Comparison of ENCODE assay signal across 8 cellular contexts in the genomic region with DNA sequence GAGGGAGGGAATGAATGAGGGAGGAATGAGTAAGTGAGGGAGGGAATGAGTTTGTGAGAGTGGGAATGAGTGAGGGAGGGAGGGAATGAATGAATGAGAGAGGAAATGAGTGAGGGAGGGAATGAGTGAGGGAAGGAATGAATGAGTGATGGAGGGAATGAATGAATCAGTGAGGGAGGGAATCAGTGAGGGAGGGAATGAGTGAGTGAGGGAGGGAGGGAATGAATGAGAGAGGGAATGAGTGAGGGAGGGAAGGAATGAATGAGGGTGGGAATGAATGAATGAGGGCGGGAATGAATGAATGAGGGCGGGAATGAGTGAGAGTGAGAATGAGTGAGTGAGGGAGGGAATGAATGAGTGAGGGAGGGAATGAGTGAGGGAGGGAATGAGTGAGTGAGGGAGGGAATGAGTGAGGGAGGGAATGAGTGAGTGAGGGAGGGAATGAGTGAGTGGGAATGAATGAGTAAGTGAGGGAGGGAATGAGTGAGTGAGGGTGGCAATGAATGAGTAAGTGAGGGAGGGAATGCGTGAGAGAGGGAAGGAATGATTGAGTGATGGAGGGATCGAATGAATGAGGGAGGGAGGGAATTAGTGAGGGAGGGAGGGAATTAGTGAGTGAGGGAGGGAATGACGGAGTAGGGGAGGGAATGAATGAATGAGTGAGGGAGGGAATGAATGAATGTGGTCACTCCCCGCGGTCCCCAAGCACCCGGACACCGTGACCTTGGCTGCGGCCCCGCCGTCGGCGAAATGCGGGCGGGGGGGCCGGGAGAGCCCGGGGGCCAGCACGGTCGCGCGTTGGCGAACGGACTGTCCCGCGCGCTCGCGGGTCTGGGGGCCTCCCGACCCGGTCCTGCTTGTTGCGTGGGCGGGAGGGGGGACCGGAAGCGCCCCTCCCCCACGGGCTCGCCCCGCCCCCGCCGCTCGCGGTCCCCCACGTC. TPM values are rescaled to one million over a fixed set of nuclear protein-coding genes. Genes with fewer than 3 reads are reported as not detected.
DNase-seq lines count a peak whose midpoint lies in the region; ATAC-seq and TF ChIP-seq lines count a peak whose summit lies in the region.

No MANE protein-coding gene starts in this region.

- H3K27ac ChIP-seq in HL-60 (replicated peaks) (peak overlapping the region; percentile 100), hepatocyte (peak overlapping the region; percentile 99)

- POLR2A ChIA-PET in activated B cell treated with CpG ODN at 0.5 μM for 24 hours (lab: Charles Lee): interaction anchor here (0.6 to 3.0 kb wide), 16 partner anchors 8 to 656 kb away, joined by 3 to 26 read pairs (median 4); partner anchors contain the start of genes NUBP2, RPS2, SPSB3 and UQCC4

- no CpG with 5 or more reads among the region's 43 CpGs for WGBS in hepatocyte (ENCODE audit: low lambda C conversion rate, missing lambda C conversion rate)

- ATAC-seq in GM18505 (IDR thresholded peaks at IDR 0.05; ENCODE audit: unreplicated experiment): no peak
- no peak for ATAC-seq in activated B cell treated with CpG ODN at 0.5 μM for 24 hours (ENCODE audit: low read depth)
- ATAC-seq in stimulated activated memory B cell treated with anti-CD40 and anti-IgM and Interleukin-4, amounts not matched to agents 10 μg/mL and 1 μg/mL and 100 μg/mL, for 72 hours: peak; percentile 31

- no peaks in the 10 kb centered on the region for H3K9me2 ChIP-seq in hepatocyte (replicated peaks; ENCODE audit: insufficient read depth)

- CTCF ChIA-PET in activated B cell treated with CpG ODN at 0.5 μM for 24 hours (lab: Charles Lee): no interaction called here

- peak overlapping the region; percentile 45 for H3K4me3 ChIP-seq in HL-60 (replicated peaks; ENCODE audit: insufficient read depth, low read length)
- H3K4me3 ChIP-seq in hepatocyte: peak overlapping the region; percentile 25

- H3K4me1 ChIP-seq in hepatocyte (ENCODE audit: insufficient read depth): peaks cover 15% of the 10 kb centered on the region

- H3K4me1 Mint-ChIP-seq in activated B cell treated with CpG ODN at 0.5 μM for 24 hours: peaks cover 70% of the 10 kb centered on the region
- peaks cover 77% of the 10 kb centered on the region for H3K4me1 Mint-ChIP-seq in stimulated activated memory B cell treated with anti-CD40 and anti-IgM and Interleukin-4, amounts not matched to agents 10 μg/mL and 1 μg/mL and 100 μg/mL, for 72 hours

- DNase-seq in A172 (ENCODE audit: low spot score): peak; percentile 87
- peak in 1 of 2 experiments; percentile 79 for DNase-seq in HL-60 (ENCODE audit: low read depth in 1 of 2, low spot score in 1 of 2)
- no peak for DNase-seq in activated B cell treated with CpG ODN at 0.5 μM for 24 hours
- no peak for DNase-seq in hepatocyte (ENCODE audit: low spot score)
- DNase-seq in anterior cingulate cortex (lab: John Stamatoyannopoulos, UW): no peak
- DNase-seq in mucosa of gallbladder (ENCODE audit: low spot score): no peak

- peaks cover 35% of the 10 kb centered on the region for H4K20me1 ChIP-seq in hepatocyte (ENCODE audit: insufficient read depth, poor library complexity, severe bottlenecking)

- H3K4me2 ChIP-seq in hepatocyte: peak overlapping the region; percentile 74

- TF ChIP-seq CTCF in HL-60 (IDR thresholded peaks at IDR 0.05; ENCODE audit: insufficient read depth, low read length) (no peak), activated B cell treated with CpG ODN at 0.5 μM for 24 hours (IDR thresholded peaks at IDR 0.05) (no peak), hepatocyte (IDR thresholded peaks at IDR 0.05; ENCODE audit: poor library complexity) (no peak)

- peaks cover 21% of the 10 kb centered on the region for H3K36me3 Mint-ChIP-seq in activated B cell treated with CpG ODN at 0.5 μM for 24 hours (ENCODE audit: low read depth)
- H3K36me3 Mint-ChIP-seq in stimulated activated memory B cell treated with anti-CD40 and anti-IgM and Interleukin-4, amounts not matched to agents 10 μg/mL and 1 μg/mL and 100 μg/mL, for 72 hours: peaks cover 20% of the 10 kb centered on the region

- H3K27me3 ChIP-seq in HL-60 (ENCODE audit: insufficient read depth, poor library complexity, severe bottlenecking): no peaks in the 10 kb centered on the region
- H3K27me3 ChIP-seq in hepatocyte: no peaks in the 10 kb centered on the region

- no peaks in the 10 kb centered on the region for H3K27me3 Mint-ChIP-seq in activated B cell treated with CpG ODN at 0.5 μM for 24 hours
- no peaks in the 10 kb centered on the region for H3K27me3 Mint-ChIP-seq in stimulated activated memory B cell treated with anti-CD40 and anti-IgM and Interleukin-4, amounts not matched to agents 10 μg/mL and 1 μg/mL and 100 μg/mL, for 72 hours

- peak; percentile 66 for TF ChIP-seq POLR2A in GM18505 (IDR thresholded peaks at IDR 0.05; ENCODE audit: borderline replicate concordance, extremely low read depth, insufficient read depth, insufficient read length)

- intact Hi-C loops in activated B cell treated with CpG ODN at 0.5 μM for 24 hours (cut with micrococcal nuclease): loop anchor here (1.0 to 5.0 kb wide), 3 partner anchors 112 to 474 kb away; partner anchors contain the start of genes NUBP2, SPSB3 and UQCC4

- H3K36me3 ChIP-seq in hepatocyte (replicated peaks; ENCODE audit: insufficient read depth, low read depth): no peaks in the 10 kb centered on the region

- H3K27ac Mint-ChIP-seq in activated B cell treated with CpG ODN at 0.5 μM for 24 hours: peak overlapping the region; percentile 100
- peak overlapping the region; percentile 99 for H3K27ac Mint-ChIP-seq in stimulated activated memory B cell treated with anti-CD40 and anti-IgM and Interleukin-4, amounts not matched to agents 10 μg/mL and 1 μg/mL and 100 μg/mL, for 72 hours

- H2AFZ ChIP-seq in hepatocyte: no peak overlapping the region

- H3K9me3 Mint-ChIP-seq in activated B cell treated with CpG ODN at 0.5 μM for 24 hours: no peaks in the 10 kb centered on the region
- no peaks in the 10 kb centered on the region for H3K9me3 Mint-ChIP-seq in stimulated activated memory B cell treated with anti-CD40 and anti-IgM and Interleukin-4, amounts not matched to agents 10 μg/mL and 1 μg/mL and 100 μg/mL, for 72 hours

- H3K4me3 Mint-ChIP-seq in activated B cell treated with CpG ODN at 0.5 μM for 24 hours: peak overlapping the region; percentile 91
- peak overlapping the region; percentile 88 for H3K4me3 Mint-ChIP-seq in stimulated activated memory B cell treated with anti-CD40 and anti-IgM and Interleukin-4, amounts not matched to agents 10 μg/mL and 1 μg/mL and 100 μg/mL, for 72 hours

- peaks cover 35% of the 10 kb centered on the region for H3K79me2 ChIP-seq in hepatocyte

- no peaks in the 10 kb centered on the region for H3K9me3 ChIP-seq in hepatocyte (ENCODE audit: low read depth)

RNA-seq across cellular contexts. Expression of gene UBE2I, which starts 1.1 kb away (rescaled TPM):
- total RNA-seq in A172 (2014; rRNA removed; shearing (Covaris generic)): 102 and 117 TPM in 2 replicates
- total RNA-seq in activated B cell treated with CpG ODN at 0.5 μM for 24 hours (220 and 240 TPM in 2 replicates), hepatocyte (76.0 and 78.8 TPM in 2 replicates), mucosa of gallbladder (100 TPM)
- 150 and 183 TPM in 2 replicates for polyA plus RNA-seq in hepatocyte

RNA-seq across cellular contexts. Expression of gene BAIAP3, which starts 25.1 kb away (rescaled TPM):
- total RNA-seq in A172 (2014; rRNA removed; shearing (Covaris generic)): 2.4 and 10.3 TPM in 2 replicates
- 6.5 and 8.5 TPM in 2 replicates for total RNA-seq in activated B cell treated with CpG ODN at 0.5 μM for 24 hours
- total RNA-seq in hepatocyte: 1.8 and 3.0 TPM in 2 replicates
- 2.4 and 5.5 TPM in 2 replicates for polyA plus RNA-seq in hepatocyte
- total RNA-seq in mucosa of gallbladder: 2.6 TPM

RNA-seq across cellular contexts. Expression of gene TSR3, which starts 43.4 kb away (rescaled TPM):
- 179 TPM in 2 replicates for total RNA-seq in A172 (2014; rRNA removed; shearing (Covaris generic))
- total RNA-seq in activated B cell treated with CpG ODN at 0.5 μM for 24 hours (45.3 and 49.0 TPM in 2 replicates), hepatocyte (65.5 and 73.0 TPM in 2 replicates), mucosa of gallbladder (51.2 TPM)
- polyA plus RNA-seq in hepatocyte: 137 and 138 TPM in 2 replicates

RNA-seq across cellular contexts. Expression of gene GNPTG, which starts 43.4 kb away (rescaled TPM):
- total RNA-seq in A172 (2014; rRNA removed; shearing (Covaris generic)): 45.8 and 61.0 TPM in 2 replicates
- total RNA-seq in activated B cell treated with CpG ODN at 0.5 μM for 24 hours (36.3 and 40.2 TPM in 2 replicates), hepatocyte (70.1 and 76.6 TPM in 2 replicates), mucosa of gallbladder (86.6 TPM)
- polyA plus RNA-seq in hepatocyte: 133 and 161 TPM in 2 replicates

RNA-seq across cellular contexts. Expression of gene TPSD1, which starts 52.4 kb away (rescaled TPM):
- not detected in 2 replicates for total RNA-seq in A172 (2014; rRNA removed; shearing (Covaris generic))
- total RNA-seq in activated B cell treated with CpG ODN at 0.5 μM for 24 hours (not detected in 2 replicates), hepatocyte (not detected in 2 replicates), mucosa of gallbladder (0.69 TPM)
- not detected in 2 replicates for polyA plus RNA-seq in hepatocyte
